ENCODE assay signal across 15 cellular contexts in genomic region chr3:64222501-64222900, GRCh38. TPM values are rescaled to one million over a fixed set of nuclear protein-coding genes. Genes with fewer than 3 reads are reported as not detected.
A peak's percentile ranks its signal among the peaks of the same experiment; 100 is the strongest.
DNase-seq lines count a peak whose midpoint lies in the region; ATAC-seq and TF ChIP-seq lines count a peak whose summit lies in the region.
"Had no signal": no experiment of that assay in that cellular context is flagged by ENCODE, and none has a peak within 500 bp of the region (broad histone marks: within the 10 kb centered on the region; RNA-seq: fewer than 3 reads in every experiment).

No MANE protein-coding gene starts in this region.

- DNase-seq in AG10803 (ENCODE audit: low read depth) (no peak), WERI-Rb-1 (no peak), immature natural killer cell (no peak), sigmoid colon (no peak), PC-9 (no peak), KBM-7 (no peak), GM13977 (ENCODE audit: low spot score) (no peak)
- DNase-seq: activated CD4-positive, alpha-beta T cell treated with anti-CD3 and anti-CD28 coated beads, Interleukin-2, amount 50 U/mL, for 1 hour; activated gamma-delta T cell treated with Interleukin-2 at 50 U/mL for 16 hours; CD8-positive, alpha-beta T cell; cerebellar nuclear complex; NCI-H187; posterior cingulate gyrus had no signal

- WGBS in sigmoid colon, 2 donors, result 90 to 91% methylated on average over 3 of the region's 3 CpGs

- no peaks in the 10 kb centered on the region for H3K27me3 ChIP-seq in WERI-Rb-1 (ENCODE audit: insufficient read depth, low read depth, severe bottlenecking)
- H3K27me3 ChIP-seq in sigmoid colon, result no peaks in the 10 kb centered on the region
- H3K27me3 ChIP-seq in PC-9 (ENCODE audit: insufficient read depth, low read depth), result no peaks in the 10 kb centered on the region

- H3K9me2 ChIP-seq in PC-9 (ENCODE audit: insufficient read depth), result no peaks in the 10 kb centered on the region

- ATAC-seq in GM21786 (IDR thresholded peaks at IDR 0.05; ENCODE audit: unreplicated experiment), result no peak
- ATAC-seq: CD8-positive, alpha-beta T cell had no signal

- H2AFZ ChIP-seq in PC-9, result no peak overlapping the region

- intact Hi-C loops in sigmoid colon (cut with DNase I) (loop anchor here (5.0 kb wide), 3 partner anchors 35 to 190 kb away; no protein-coding TSS in a partner anchor), PC-9 (cut with micrococcal nuclease; ENCODE audit: unreplicated experiment) (no loop called here)

- in situ Hi-C loops in KBM-7 (cut with MboI; ENCODE audit: low pct_unique_long_range_greater_than_20kb, low sequenced_read_pairs) (no loop called here), GM13977 (cut with MboI; ENCODE audit: low pct_unique_long_range_greater_than_20kb, low sequenced_read_pairs, unreplicated experiment) (no loop called here)

- no peaks in the 10 kb centered on the region for H3K36me3 Mint-ChIP-seq in immature natural killer cell
- H3K36me3 Mint-ChIP-seq: CD8-positive, alpha-beta T cell had no signal

- CTCF ChIA-PET in PC-9 (lab: Charles Lee), result no interaction called here

- TF ChIP-seq POLR2A in sigmoid colon (IDR thresholded peaks at IDR 0.05), result no peak

- POLR2A ChIA-PET in PC-9 (lab: Charles Lee; ENCODE audit: unreplicated experiment), result no interaction called here

- peaks cover 2 to 6% of the 10 kb centered on the region in 2 donors for H3K4me1 Mint-ChIP-seq in immature natural killer cell

- H3K4me1 ChIP-seq in sigmoid colon (peaks cover 0 to 100% (median 95%) of the 10 kb centered on the region in 4 donors), PC-9 (replicated peaks; ENCODE audit: insufficient read depth) (no peaks in the 10 kb centered on the region)

- H3K27ac ChIP-seq in WERI-Rb-1 (peak overlapping the region; percentile 44), sigmoid colon (peak overlapping the region; percentile 75 to 90 (median 87)), PC-9 (no peak overlapping the region)
- H3K27ac ChIP-seq: HL-60 had no signal

- H3F3A ChIP-seq in PC-9 (ENCODE audit: insufficient read depth, low read depth), result no peaks in the 10 kb centered on the region

- BruUV-seq in PC-9 (replicated peaks; lab: Mats Ljungman, UMichigan), result no TSS peak

- TF ChIP-seq CTCF in AG10803 (conservative IDR thresholded peaks at IDR 0.05; ENCODE audit: low read length), result no peak
- TF ChIP-seq CTCF in WERI-Rb-1 (IDR thresholded peaks at IDR 0.05; ENCODE audit: low read depth, low read length), result no peak
- no peak for TF ChIP-seq CTCF in sigmoid colon (IDR thresholded peaks at IDR 0.05)
- no peak for TF ChIP-seq CTCF in PC-9 (conservative IDR thresholded peaks at IDR 0.05)
- no peak for TF ChIP-seq CTCF in GM13977 (IDR thresholded peaks at IDR 0.05; ENCODE audit: extremely low read depth, insufficient read depth, missing control alignments)

- H3K4me3 ChIP-seq in AG10803 (ENCODE audit: low read length) (peak overlapping the region; percentile 2), WERI-Rb-1 (ENCODE audit: low read depth, low read length) (peak overlapping the region; percentile 52), sigmoid colon (no peak overlapping the region), PC-9 (no peak overlapping the region)

- H3K36me3 ChIP-seq in WERI-Rb-1 (peaks cover 2% of the 10 kb centered on the region), sigmoid colon (no peaks in the 10 kb centered on the region), PC-9 (ENCODE audit: low read depth) (no peaks in the 10 kb centered on the region)

- H3K27ac Mint-ChIP-seq in immature natural killer cell, result peak overlapping the region in 2 of 6 donors; percentile 74 to 76
- H3K27ac Mint-ChIP-seq: CD8-positive, alpha-beta T cell had no signal

- peaks cover 0 to 1% (median 0%) of the 10 kb centered on the region in 6 donors for H3K9me3 Mint-ChIP-seq in immature natural killer cell
- H3K9me3 Mint-ChIP-seq: CD8-positive, alpha-beta T cell had no signal

- H3K79me2 ChIP-seq in PC-9 (ENCODE audit: low read depth), result no peaks in the 10 kb centered on the region

- H3K9me3 ChIP-seq in WERI-Rb-1 (ENCODE audit: severe bottlenecking), result no peaks in the 10 kb centered on the region
- H3K9me3 ChIP-seq in sigmoid colon, result no peaks in the 10 kb centered on the region
- H3K9me3 ChIP-seq in PC-9 (ENCODE audit: insufficient read depth, low read depth), result no peaks in the 10 kb centered on the region

- peak overlapping the region in 3 of 5 donors; percentile 8 to 54 (median 30) for H3K4me3 Mint-ChIP-seq in immature natural killer cell
- H3K4me3 Mint-ChIP-seq: CD8-positive, alpha-beta T cell had no signal

- no peaks in the 10 kb centered on the region for H3K27me3 Mint-ChIP-seq in immature natural killer cell (ENCODE audit: low read depth in 3 of 3)

- H4K20me1 ChIP-seq in PC-9 (ENCODE audit: insufficient read depth), result no peaks in the 10 kb centered on the region

- H3K4me2 ChIP-seq in PC-9, result no peak overlapping the region

- TF ChIP-seq EP300 in sigmoid colon (IDR thresholded peaks at IDR 0.05), result no peak

RNA-seq across cellular contexts. Expression of gene PRICKLE2, which starts 2.8 kb away (rescaled TPM):
- polyA plus RNA-seq in immature natural killer cell (under 1 TPM; 0.19 to 0.64 (median 0.43) TPM), sigmoid colon (1 to 10 TPM in 2 of 3 donors, under 1 TPM in 1; 0.69 to 3.4 (median 1.2) TPM)
- total RNA-seq in sigmoid colon (10 to 100 TPM; 61.1 to 96.7 (median 69.9) TPM), PC-9 (2021) (7.9 and 9.3 TPM in 2 replicates)
- total RNA-seq: CD8-positive, alpha-beta T cell had no signal

Comparison
In these comparisons a context has a peak if more than half of its experiments do, and no peak if none do; other contexts are left out.
1. H3K4me3 ChIP-seq: peak in AG10803 (single experiment) and WERI-Rb-1 (single experiment); none in sigmoid colon (0 of 4) and PC-9 (single experiment).